Comparison of ENCODE assay signal across 1 cellular context in the genomic region with DNA sequence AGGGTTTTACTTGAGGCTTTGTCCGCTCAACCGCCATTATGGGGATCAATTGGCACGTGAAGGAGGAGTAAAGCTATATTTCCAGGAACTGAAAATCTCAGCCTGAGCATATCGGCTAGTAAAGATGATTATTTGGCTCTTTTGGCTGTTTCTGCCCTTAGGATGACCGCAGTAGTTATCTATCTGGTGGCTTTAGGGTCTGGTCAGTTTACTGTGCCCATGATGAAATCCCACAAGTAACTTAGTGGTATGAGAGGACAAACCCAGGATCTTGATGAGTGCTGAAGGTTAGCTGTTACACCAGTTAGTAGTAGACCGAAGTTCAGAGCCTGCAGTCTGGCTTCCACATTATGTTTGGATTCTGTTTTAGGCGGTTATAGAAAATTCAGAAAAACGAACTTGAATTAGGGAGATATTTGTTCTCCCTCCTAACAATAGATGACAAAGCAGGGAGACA.
TF ChIP-seq lines count a peak whose summit lies in the region.

No MANE protein-coding gene starts in this region.

TF ChIP-seq in endothelial cell of umbilical vein, 7 proteins besides CTCF, POLR2A, EP300 and RAD21:
- TF ChIP-seq GATA2 (IDR thresholded peaks at IDR 0.05; ENCODE audit: insufficient read depth, insufficient read length, low read depth, low read length) (no peak), EZH2 (IDR thresholded peaks at IDR 0.05; ENCODE audit: borderline replicate concordance, low read depth, low read length, severe bottlenecking) (no peak), POLR2AphosphoS5 (IDR thresholded peaks at IDR 0.05; ENCODE audit: insufficient read depth, low read depth, low read length) (peak; percentile 12), MYC (IDR thresholded peaks at IDR 0.05; ENCODE audit: low read depth, low read length) (no peak), JUN (IDR thresholded peaks at IDR 0.05; ENCODE audit: borderline replicate concordance, insufficient read depth, insufficient read length, low read depth) (no peak), FOS (IDR thresholded peaks at IDR 0.05; ENCODE audit: borderline replicate concordance, insufficient read depth, low read length) (no peak)
- TF ChIP-seq, protein P1, sequence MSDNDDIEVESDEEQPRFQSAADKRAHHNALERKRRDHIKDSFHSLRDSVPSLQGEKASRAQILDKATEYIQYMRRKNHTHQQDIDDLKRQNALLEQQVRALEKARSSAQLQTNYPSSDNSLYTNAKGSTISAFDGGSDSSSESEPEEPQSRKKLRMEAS (IDR thresholded peaks at IDR 0.05; ENCODE audit: insufficient read depth, insufficient read length): no peak
